ENCODE assay signal across 8 cellular contexts in the genomic region with DNA sequence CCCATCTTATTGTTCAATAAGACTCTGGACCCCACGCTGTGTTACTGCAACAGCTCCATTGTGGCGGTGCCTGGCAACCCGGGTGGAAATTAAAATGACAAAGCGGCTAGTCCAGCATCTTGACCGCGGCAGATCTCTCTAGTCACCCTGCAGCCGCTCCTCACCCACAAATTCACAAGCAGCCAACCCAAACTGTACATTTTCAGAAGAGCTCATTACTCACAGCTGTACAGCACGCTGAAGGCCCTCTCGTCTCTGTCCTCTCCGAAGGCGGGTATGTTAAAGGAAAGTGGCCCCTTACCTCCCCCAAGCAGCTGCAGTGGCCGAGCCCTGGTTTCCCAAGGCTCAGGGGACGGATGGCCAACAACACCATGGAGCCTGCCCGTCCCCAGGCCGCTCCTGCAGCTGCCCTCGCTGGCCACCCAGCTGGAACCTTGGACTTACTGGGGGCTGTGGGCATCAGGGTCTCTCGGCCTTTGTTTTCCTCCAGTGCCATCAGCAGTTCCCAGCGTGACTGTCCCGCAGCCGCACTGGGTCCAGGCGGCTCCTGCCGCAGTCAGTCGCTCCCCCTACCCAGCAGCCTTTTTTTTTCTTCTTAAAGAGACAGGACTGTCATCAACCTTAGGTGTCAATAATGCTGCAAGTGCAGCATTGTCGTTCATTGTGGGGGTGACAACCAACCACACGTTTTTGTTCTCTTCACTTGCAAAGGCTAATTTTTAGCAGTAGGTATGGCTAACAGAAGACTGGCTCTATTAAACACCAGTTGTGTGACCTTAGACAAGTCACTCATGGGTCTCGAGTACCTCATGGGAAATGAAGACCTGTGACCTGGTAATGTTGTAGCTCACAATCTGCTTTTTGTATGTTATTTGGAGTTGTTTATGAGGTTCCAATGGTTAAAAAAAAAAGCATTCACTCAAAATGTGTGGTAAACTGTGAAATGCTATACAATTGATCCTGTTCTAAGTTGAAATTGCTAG. TPM values are rescaled to one million over a fixed set of nuclear protein-coding genes. Genes with fewer than 3 reads are reported as not detected.
DNase-seq lines count a peak whose midpoint lies in the region; ATAC-seq and TF ChIP-seq lines count a peak whose summit lies in the region.

A gene with protein sequence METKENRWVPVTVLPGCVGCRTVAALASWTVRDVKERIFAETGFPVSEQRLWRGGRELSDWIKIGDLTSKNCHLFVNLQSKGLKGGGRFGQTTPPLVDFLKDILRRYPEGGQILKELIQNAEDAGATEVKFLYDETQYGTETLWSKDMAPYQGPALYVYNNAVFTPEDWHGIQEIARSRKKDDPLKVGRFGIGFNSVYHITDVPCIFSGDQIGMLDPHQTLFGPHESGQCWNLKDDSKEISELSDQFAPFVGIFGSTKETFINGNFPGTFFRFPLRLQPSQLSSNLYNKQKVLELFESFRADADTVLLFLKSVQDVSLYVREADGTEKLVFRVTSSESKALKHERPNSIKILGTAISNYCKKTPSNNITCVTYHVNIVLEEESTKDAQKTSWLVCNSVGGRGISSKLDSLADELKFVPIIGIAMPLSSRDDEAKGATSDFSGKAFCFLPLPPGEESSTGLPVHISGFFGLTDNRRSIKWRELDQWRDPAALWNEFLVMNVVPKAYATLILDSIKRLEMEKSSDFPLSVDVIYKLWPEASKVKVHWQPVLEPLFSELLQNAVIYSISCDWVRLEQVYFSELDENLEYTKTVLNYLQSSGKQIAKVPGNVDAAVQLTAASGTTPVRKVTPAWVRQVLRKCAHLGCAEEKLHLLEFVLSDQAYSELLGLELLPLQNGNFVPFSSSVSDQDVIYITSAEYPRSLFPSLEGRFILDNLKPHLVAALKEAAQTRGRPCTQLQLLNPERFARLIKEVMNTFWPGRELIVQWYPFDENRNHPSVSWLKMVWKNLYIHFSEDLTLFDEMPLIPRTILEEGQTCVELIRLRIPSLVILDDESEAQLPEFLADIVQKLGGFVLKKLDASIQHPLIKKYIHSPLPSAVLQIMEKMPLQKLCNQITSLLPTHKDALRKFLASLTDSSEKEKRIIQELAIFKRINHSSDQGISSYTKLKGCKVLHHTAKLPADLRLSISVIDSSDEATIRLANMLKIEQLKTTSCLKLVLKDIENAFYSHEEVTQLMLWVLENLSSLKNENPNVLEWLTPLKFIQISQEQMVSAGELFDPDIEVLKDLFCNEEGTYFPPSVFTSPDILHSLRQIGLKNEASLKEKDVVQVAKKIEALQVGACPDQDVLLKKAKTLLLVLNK (N-terminal part only) (minus strand): TSS at position 532 of the 983 bp plus-strand sequence. CDS start 22,463 bp downstream, outside the sequence.

- no peaks in the 10 kb centered on the region for H3K9me3 ChIP-seq in SJCRH30 (replicated peaks)
- no peaks in the 10 kb centered on the region for H3K9me3 ChIP-seq in esophagus muscularis mucosa
- H3K9me3 ChIP-seq in upper lobe of right lung: no peaks in the 10 kb centered on the region

- H3K36me3 Mint-ChIP-seq in activated T-cell treated with anti-CD3 and anti-CD28 coated beads, Interleukin-2, amount 50 U/mL, for 72 hours (ENCODE audit: insufficient read depth in 2 of 2): peaks cover 0 to 1% of the 10 kb centered on the region in 2 donors
- no peaks in the 10 kb centered on the region for H3K36me3 Mint-ChIP-seq in activated T-cell treated with anti-CD3 and anti-CD28 coated beads, Interleukin-2, amount 50 U/mL, for 24 hours (ENCODE audit: low read depth)

- no peak for TF ChIP-seq POLR2A in esophagus muscularis mucosa (IDR thresholded peaks at IDR 0.05; ENCODE audit: low read depth)

- H3K27ac ChIP-seq in SJCRH30 (peak within 1 kb of the TSS; percentile 77), esophagus muscularis mucosa (replicated peaks in 1 of 4) (peak within 1 kb of the TSS; percentile 73 to 84 (median 78)), upper lobe of right lung (no peak within 1 kb of the TSS)

- H3K27ac Mint-ChIP-seq in activated T-cell treated with anti-CD3 and anti-CD28 coated beads, Interleukin-2, amount 50 U/mL, for 72 hours: no peak within 1 kb of the TSS
- no peak within 1 kb of the TSS for H3K27ac Mint-ChIP-seq in activated T-cell treated with anti-CD3 and anti-CD28 coated beads, Interleukin-2, amount 50 U/mL, for 24 hours

- peak within 1 kb of the TSS; percentile 82 for H3K4me3 ChIP-seq in SJCRH30
- peak within 1 kb of the TSS; percentile 56 to 69 (median 63) for H3K4me3 ChIP-seq in esophagus muscularis mucosa
- peak within 1 kb of the TSS; percentile 46 for H3K4me3 ChIP-seq in upper lobe of right lung

- ATAC-seq in activated T-cell treated with anti-CD3 and anti-CD28 coated beads, Interleukin-2, amount 50 U/mL, for 72 hours (replicated peaks in 1 of 2): peak in 1 of 2 donors; percentile 22
- ATAC-seq in upper lobe of right lung (peak; percentile 19), GM18498 (IDR thresholded peaks at IDR 0.05; ENCODE audit: unreplicated experiment) (no peak)

- H3K27me3 ChIP-seq in SJCRH30 (no peaks in the 10 kb centered on the region), esophagus muscularis mucosa (no peaks in the 10 kb centered on the region), upper lobe of right lung (no peaks in the 10 kb centered on the region)

- H3K4me1 ChIP-seq in SJCRH30 (peaks cover 7% of the 10 kb centered on the region), esophagus muscularis mucosa (peaks cover 0 to 53% (median 26%) of the 10 kb centered on the region in 4 donors), upper lobe of right lung (no peaks in the 10 kb centered on the region)

- no peak for TF ChIP-seq CTCF in esophagus muscularis mucosa (IDR thresholded peaks at IDR 0.05)
- TF ChIP-seq CTCF in upper lobe of right lung (IDR thresholded peaks at IDR 0.05): no peak
- no peak for TF ChIP-seq CTCF in GM13977 (IDR thresholded peaks at IDR 0.05; ENCODE audit: extremely low read depth, insufficient read depth, missing control alignments)

- peaks cover 11% of the 10 kb centered on the region for H3K4me1 Mint-ChIP-seq in activated T-cell treated with anti-CD3 and anti-CD28 coated beads, Interleukin-2, amount 50 U/mL, for 72 hours (ENCODE audit: low read depth)
- peaks cover 4% of the 10 kb centered on the region for H3K4me1 Mint-ChIP-seq in activated T-cell treated with anti-CD3 and anti-CD28 coated beads, Interleukin-2, amount 50 U/mL, for 24 hours (ENCODE audit: low read depth)

- intact Hi-C loops in esophagus muscularis mucosa (cut with DNase I): no loop called here
- intact Hi-C loops in upper lobe of right lung (cut with DNase I): no loop called here

- H3K36me3 ChIP-seq in SJCRH30 (peaks cover 6% of the 10 kb centered on the region; the same call in 1 of the 2 replicates), esophagus muscularis mucosa (no peaks in the 10 kb centered on the region), upper lobe of right lung (no peaks in the 10 kb centered on the region)

- no peak for TF ChIP-seq EP300 in esophagus muscularis mucosa (IDR thresholded peaks at IDR 0.05)

- 9% methylated on average over 25 of the region's 26 CpGs for WGBS in esophagus muscularis mucosa

- H3K4me3 Mint-ChIP-seq in activated T-cell treated with anti-CD3 and anti-CD28 coated beads, Interleukin-2, amount 50 U/mL, for 72 hours: peak within 1 kb of the TSS; percentile 66 to 76
- no peak within 1 kb of the TSS for H3K4me3 Mint-ChIP-seq in activated T-cell treated with anti-CD3 and anti-CD28 coated beads, Interleukin-2, amount 50 U/mL, for 24 hours

- no peak for DNase-seq in activated T-cell treated with anti-CD3 and anti-CD28 coated beads, Interleukin-2, amount 50 U/mL, for 72 hours
- DNase-seq in activated T-cell treated with anti-CD3 and anti-CD28 coated beads, Interleukin-2, amount 50 U/mL, for 24 hours: no peak
- peak; percentile 73 to 79 for DNase-seq in SJCRH30
- peak; percentile 91 for DNase-seq in esophagus muscularis mucosa (ENCODE audit: extremely low spot score)
- DNase-seq in midbrain (lab: John Stamatoyannopoulos, UW): peak; percentile 76
- no peak for DNase-seq in upper lobe of right lung
- no peak for DNase-seq in GM13977 (ENCODE audit: low spot score)

- in situ Hi-C loops in GM13977 (cut with MboI; ENCODE audit: low pct_unique_long_range_greater_than_20kb, low sequenced_read_pairs, unreplicated experiment): no loop called here

- peaks cover 47% of the 10 kb centered on the region for H3K27me3 Mint-ChIP-seq in activated T-cell treated with anti-CD3 and anti-CD28 coated beads, Interleukin-2, amount 50 U/mL, for 72 hours (ENCODE audit: low read depth)
- H3K27me3 Mint-ChIP-seq in activated T-cell treated with anti-CD3 and anti-CD28 coated beads, Interleukin-2, amount 50 U/mL, for 24 hours: peaks cover 37% of the 10 kb centered on the region

- no peaks in the 10 kb centered on the region for H3K9me3 Mint-ChIP-seq in activated T-cell treated with anti-CD3 and anti-CD28 coated beads, Interleukin-2, amount 50 U/mL, for 72 hours
- H3K9me3 Mint-ChIP-seq in activated T-cell treated with anti-CD3 and anti-CD28 coated beads, Interleukin-2, amount 50 U/mL, for 24 hours: no peaks in the 10 kb centered on the region

RNA-seq across cellular contexts. Expression of the gene that starts here (rescaled TPM):
- total RNA-seq in activated T-cell treated with anti-CD3 and anti-CD28 coated beads, Interleukin-2, amount 50 U/mL, for 72 hours: 10 to 100 TPM; 29.1 to 31.1 TPM
- total RNA-seq in SJCRH30 (2014; rRNA removed; shearing (Covaris generic)): 87.2 and 107 TPM in 2 replicates
- total RNA-seq in esophagus muscularis mucosa (10 to 100 TPM; 45.1 to 70.1 (median 65.3) TPM), upper lobe of right lung (7.0 TPM)

Comparison
In these comparisons a context has a peak if more than half of its experiments do, and no peak if none do; other contexts are left out.
1. DNase-seq: peak in SJCRH30 (2 of 2), esophagus muscularis mucosa (single experiment) and midbrain (single experiment); none in activated T-cell treated with anti-CD3 and anti-CD28 coated beads, Interleukin-2, amount 50 U/mL, for 72 hours (0 of 2), activated T-cell treated with anti-CD3 and anti-CD28 coated beads, Interleukin-2, amount 50 U/mL, for 24 hours (single experiment), upper lobe of right lung (single experiment) and GM13977 (single experiment).
2. Peak in every context shown above with its lines, with median percentiles within 50 percentile points of each other: H3K4me3 ChIP-seq.